Comparison of ENCODE assay signal across 20 cellular contexts in genomic region chr6:88704980-88705379, GRCh38.
DNase-seq lines count a peak whose midpoint lies in the region; ATAC-seq, FAIRE-seq and TF ChIP-seq lines count a peak whose summit lies in the region.
"Had no signal": no experiment of that assay in that cellular context is flagged by ENCODE, and none has a peak within 500 bp of the region (broad histone marks: within the 10 kb centered on the region; RNA-seq: fewer than 3 reads in every experiment).

No MANE protein-coding gene starts in this region.

- no peaks in the 10 kb centered on the region for H3K27me3 Mint-ChIP-seq in activated T-helper 17 cell treated with anti-CD3 and anti-CD28 coated beads, Interleukin-2, amount 50 U/mL, for 72 hours
- H3K27me3 Mint-ChIP-seq: progenitor cell of endocrine pancreas had no signal

- H3K9me3 ChIP-seq in keratinocyte (ENCODE audit: control insufficient read depth, low read depth, low read length): no peaks in the 10 kb centered on the region
- H3K9me3 ChIP-seq: thoracic aorta, vagina had no signal

- DNase-seq in HUDEP-2 (lab: John Stamatoyannopoulos, UW; ENCODE audit: unreplicated experiment in 76 of 76) (peak in 41 of 76 experiments; percentile 5 to 84 (median 50)), keratinocyte (ENCODE audit: low read depth, low spot score) (no peak), SIG-M5 (lab: John Stamatoyannopoulos, UW) (no peak), NCI-H1436 treated with DMSO at 0.1 percent for 48 hours (lab: John Stamatoyannopoulos, UW) (no peak), retina (no peak)
- DNase-seq: activated CD4-positive, alpha-beta T cell treated with anti-CD3 and anti-CD28 coated beads for 4 hours; brain microvascular endothelial cell; CD8-positive, alpha-beta T cell; effector CD8-positive, alpha-beta T cell; GM23248; islet precursor cell; NCI-H1417; NCI-H524; stimulated activated CD4-positive, alpha-beta T cell treated with anti-CD3 and anti-CD28 coated beads, Interleukin-1b, Interleukin-23, amount 100 ng/mL, for 48 hours had no signal

- H3K4me3 Mint-ChIP-seq in activated T-helper 17 cell treated with anti-CD3 and anti-CD28 coated beads, Interleukin-2, amount 50 U/mL, for 72 hours: no peak overlapping the region
- H3K4me3 Mint-ChIP-seq: CD8-positive, alpha-beta T cell had no signal

- peak; percentile 5 for FAIRE-seq in keratinocyte (lab: Jason Lieb, UNC)
- FAIRE-seq: G401.6 had no signal

- no peaks in the 10 kb centered on the region for H3K36me3 ChIP-seq in keratinocyte (ENCODE audit: control insufficient read depth in 2 of 2, extremely low read depth in 1 of 2, insufficient read depth in 2 of 2, low read length in 2 of 2)
- H3K36me3 ChIP-seq: brain microvascular endothelial cell, thoracic aorta, vagina had no signal

- H3K27me3 ChIP-seq in keratinocyte (ENCODE audit: control insufficient read depth, extremely low read depth, insufficient read depth, low read length): no peaks in the 10 kb centered on the region
- H3K27me3 ChIP-seq: brain microvascular endothelial cell, vagina had no signal

- H3K9me1 ChIP-seq in keratinocyte (ENCODE audit: control insufficient read depth, extremely low read depth, insufficient read depth, low read length): no peaks in the 10 kb centered on the region

- peaks cover 5% of the 10 kb centered on the region for H3K36me3 Mint-ChIP-seq in activated T-helper 17 cell treated with anti-CD3 and anti-CD28 coated beads, Interleukin-2, amount 50 U/mL, for 72 hours (ENCODE audit: low read depth)

- H3K4me3 ChIP-seq in keratinocyte (ENCODE audit: control insufficient read depth in 2 of 3, extremely low read depth in 1 of 3, insufficient read depth in 2 of 3, low read depth in 1 of 3, low read length in 3 of 3): no peak overlapping the region
- H3K4me3 ChIP-seq: GM23248, thoracic aorta, vagina had no signal

- H3K27ac ChIP-seq in keratinocyte (ENCODE audit: control insufficient read depth, insufficient read depth, low read length): no peak overlapping the region
- H3K27ac ChIP-seq: brain microvascular endothelial cell, GM23248, thoracic aorta, vagina had no signal

- H4K20me1 ChIP-seq in keratinocyte (ENCODE audit: control insufficient read depth, extremely low read depth, insufficient read depth, low read length): no peaks in the 10 kb centered on the region

- peak; percentile 17 for ATAC-seq in GM19452 (IDR thresholded peaks at IDR 0.05; ENCODE audit: unreplicated experiment)
- peak; percentile 26 for ATAC-seq in activated T-helper 17 cell treated with anti-CD3 and anti-CD28 coated beads, Interleukin-2, amount 50 U/mL, for 72 hours (replicated peaks)
- ATAC-seq: CD8-positive, alpha-beta T cell had no signal

- H2AFZ ChIP-seq in keratinocyte (ENCODE audit: control insufficient read depth, low read length): no peak overlapping the region
- H2AFZ ChIP-seq: GM23248 had no signal

- no peaks in the 10 kb centered on the region for H3K4me1 ChIP-seq in keratinocyte (ENCODE audit: control insufficient read depth, extremely low read depth, insufficient read depth, low read length)
- H3K4me1 ChIP-seq: vagina had no signal

- H3K4me1 Mint-ChIP-seq in activated T-helper 17 cell treated with anti-CD3 and anti-CD28 coated beads, Interleukin-2, amount 50 U/mL, for 72 hours: peaks cover 20% of the 10 kb centered on the region

- H3K79me2 ChIP-seq in keratinocyte (ENCODE audit: control insufficient read depth, insufficient read depth, low read length): no peaks in the 10 kb centered on the region

- H3K4me2 ChIP-seq in keratinocyte (ENCODE audit: control insufficient read depth, extremely low read depth, insufficient read depth, low read depth, low read length): no peak overlapping the region

- H3K9ac ChIP-seq in keratinocyte (ENCODE audit: control insufficient read depth, extremely low read depth, insufficient read depth, low read length): no peak overlapping the region
- H3K9ac ChIP-seq: GM23248 had no signal

- no peak for TF ChIP-seq CTCF in keratinocyte (optimal IDR thresholded peaks at IDR 0.05 in 1 of 3, IDR thresholded peaks at IDR 0.05 in 1 of 3, conservative IDR thresholded peaks at IDR 0.05 in 1 of 3; ENCODE audit: extremely low read depth in 1 of 3, insufficient read depth in 2 of 3, low read length in 3 of 3)

- dilution Hi-C loops in keratinocyte (cut with MboI; ENCODE audit: extremely low pct_ligation_motif_present, low sequenced_read_pairs): no loop called here

- no peak overlapping the region for H3K27ac Mint-ChIP-seq in activated T-helper 17 cell treated with anti-CD3 and anti-CD28 coated beads, Interleukin-2, amount 50 U/mL, for 72 hours
- H3K27ac Mint-ChIP-seq: progenitor cell of endocrine pancreas had no signal

- no peaks in the 10 kb centered on the region for H3K9me3 Mint-ChIP-seq in activated T-helper 17 cell treated with anti-CD3 and anti-CD28 coated beads, Interleukin-2, amount 50 U/mL, for 72 hours
- H3K9me3 Mint-ChIP-seq: CD8-positive, alpha-beta T cell had no signal

Comparison
In these comparisons a context has a peak if more than half of its experiments do, and no peak if none do; other contexts are left out.
1. DNase-seq: peak in HUDEP-2 (41 of 76); none in keratinocyte (single experiment), SIG-M5 (single experiment), NCI-H1436 treated with DMSO at 0.1 percent for 48 hours (single experiment) and retina (single experiment).